1 cellular context compared by ENCODE assay signal in genomic region chr17:57471941-57472368, GRCh38.
TF ChIP-seq lines count a peak whose summit lies in the region.

No MANE protein-coding gene starts in this region.

TF ChIP-seq in WTC11, 78 proteins besides CTCF, POLR2A, EP300 and RAD21 (continued from another document):
- TF ChIP-seq, protein P1, sequence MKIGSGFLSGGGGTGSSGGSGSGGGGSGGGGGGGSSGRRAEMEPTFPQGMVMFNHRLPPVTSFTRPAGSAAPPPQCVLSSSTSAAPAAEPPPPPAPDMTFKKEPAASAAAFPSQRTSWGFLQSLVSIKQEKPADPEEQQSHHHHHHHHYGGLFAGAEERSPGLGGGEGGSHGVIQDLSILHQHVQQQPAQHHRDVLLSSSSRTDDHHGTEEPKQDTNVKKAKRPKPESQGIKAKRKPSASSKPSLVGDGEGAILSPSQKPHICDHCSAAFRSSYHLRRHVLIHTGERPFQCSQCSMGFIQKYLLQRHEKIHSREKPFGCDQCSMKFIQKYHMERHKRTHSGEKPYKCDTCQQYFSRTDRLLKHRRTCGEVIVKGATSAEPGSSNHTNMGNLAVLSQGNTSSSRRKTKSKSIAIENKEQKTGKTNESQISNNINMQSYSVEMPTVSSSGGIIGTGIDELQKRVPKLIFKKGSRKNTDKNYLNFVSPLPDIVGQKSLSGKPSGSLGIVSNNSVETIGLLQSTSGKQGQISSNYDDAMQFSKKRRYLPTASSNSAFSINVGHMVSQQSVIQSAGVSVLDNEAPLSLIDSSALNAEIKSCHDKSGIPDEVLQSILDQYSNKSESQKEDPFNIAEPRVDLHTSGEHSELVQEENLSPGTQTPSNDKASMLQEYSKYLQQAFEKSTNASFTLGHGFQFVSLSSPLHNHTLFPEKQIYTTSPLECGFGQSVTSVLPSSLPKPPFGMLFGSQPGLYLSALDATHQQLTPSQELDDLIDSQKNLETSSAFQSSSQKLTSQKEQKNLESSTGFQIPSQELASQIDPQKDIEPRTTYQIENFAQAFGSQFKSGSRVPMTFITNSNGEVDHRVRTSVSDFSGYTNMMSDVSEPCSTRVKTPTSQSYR (CRISPR knock-in tag; IDR thresholded peaks at IDR 0.05), result no peak
